ENCODE assay signal across 1 cellular context in the genomic region with DNA sequence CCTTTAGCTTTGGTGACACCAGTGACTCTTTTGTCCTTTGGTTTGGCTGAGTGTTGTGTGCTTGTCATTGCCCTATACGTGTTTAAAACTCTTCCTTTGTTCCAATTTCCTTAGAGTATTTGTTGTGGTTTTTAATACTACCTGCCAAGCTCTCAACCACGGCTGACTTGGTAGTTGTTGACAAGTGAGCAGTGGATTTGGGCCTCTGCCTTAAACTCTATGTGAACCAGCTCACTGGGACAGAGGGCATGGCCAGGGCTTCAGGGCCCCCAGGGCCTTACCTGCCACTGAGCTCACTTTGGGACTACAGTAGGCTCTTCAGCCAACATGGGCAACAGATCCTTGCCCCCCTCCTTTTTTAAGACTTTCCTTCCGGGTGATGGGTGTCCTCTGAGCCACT.
TF ChIP-seq lines count a peak whose summit lies in the region.

No MANE protein-coding gene starts in this region.

TF ChIP-seq in H1, 55 proteins besides CTCF, POLR2A, EP300 and RAD21:
- no peak for TF ChIP-seq EZH2 (IDR thresholded peaks at IDR 0.05; ENCODE audit: low read depth, low read length, severe bottlenecking)
